ENCODE assay signal across 8 cellular contexts in the genomic region with DNA sequence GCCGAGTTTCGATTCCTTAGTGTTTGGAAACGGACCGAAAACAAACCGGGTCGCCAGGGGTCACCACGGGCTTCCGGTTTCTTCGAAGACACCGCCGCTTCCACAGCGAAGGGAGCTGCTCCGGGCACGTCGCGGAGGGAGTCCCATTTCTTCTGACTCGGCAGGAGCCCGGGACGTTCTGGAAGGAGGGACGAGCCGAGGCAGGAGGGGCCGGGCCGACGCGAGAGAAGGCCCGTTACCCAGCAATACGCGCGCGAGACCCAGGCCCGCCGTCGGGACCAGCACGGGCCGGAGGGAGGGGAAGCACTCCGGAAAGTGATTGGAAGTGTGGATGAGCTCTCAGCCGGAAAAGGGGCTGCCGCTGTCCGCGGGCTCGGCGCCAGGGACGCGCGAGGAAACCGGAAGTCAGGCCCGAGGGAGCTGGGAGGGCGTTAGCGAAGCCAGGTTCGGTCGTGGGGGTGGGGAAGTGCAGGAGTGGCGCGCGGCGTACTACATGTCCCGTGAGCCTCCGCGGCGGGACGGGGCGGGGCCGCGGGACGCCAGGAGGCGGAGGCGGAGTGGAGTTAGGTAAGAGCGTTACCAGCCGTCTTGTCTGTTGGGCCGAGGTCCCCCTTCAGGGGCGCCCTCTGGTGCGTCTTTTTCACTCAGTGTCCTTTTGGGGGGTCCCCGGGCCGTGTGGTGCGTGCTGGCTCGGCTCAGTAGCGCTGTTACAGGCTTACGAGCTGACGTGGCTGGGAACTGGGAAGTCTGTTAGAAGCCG. TPM values are rescaled to one million over a fixed set of nuclear protein-coding genes. Genes with fewer than 3 reads are reported as not detected.
DNase-seq lines count a peak whose midpoint lies in the region; TF ChIP-seq lines count a peak whose summit lies in the region.

A gene with protein sequence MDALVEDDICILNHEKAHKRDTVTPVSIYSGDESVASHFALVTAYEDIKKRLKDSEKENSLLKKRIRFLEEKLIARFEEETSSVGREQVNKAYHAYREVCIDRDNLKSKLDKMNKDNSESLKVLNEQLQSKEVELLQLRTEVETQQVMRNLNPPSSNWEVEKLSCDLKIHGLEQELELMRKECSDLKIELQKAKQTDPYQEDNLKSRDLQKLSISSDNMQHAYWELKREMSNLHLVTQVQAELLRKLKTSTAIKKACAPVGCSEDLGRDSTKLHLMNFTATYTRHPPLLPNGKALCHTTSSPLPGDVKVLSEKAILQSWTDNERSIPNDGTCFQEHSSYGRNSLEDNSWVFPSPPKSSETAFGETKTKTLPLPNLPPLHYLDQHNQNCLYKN (minus strand): TSS at position 188 of the 760 bp plus-strand sequence. CDS start 8,207 bp downstream, outside the sequence.
A gene with protein sequence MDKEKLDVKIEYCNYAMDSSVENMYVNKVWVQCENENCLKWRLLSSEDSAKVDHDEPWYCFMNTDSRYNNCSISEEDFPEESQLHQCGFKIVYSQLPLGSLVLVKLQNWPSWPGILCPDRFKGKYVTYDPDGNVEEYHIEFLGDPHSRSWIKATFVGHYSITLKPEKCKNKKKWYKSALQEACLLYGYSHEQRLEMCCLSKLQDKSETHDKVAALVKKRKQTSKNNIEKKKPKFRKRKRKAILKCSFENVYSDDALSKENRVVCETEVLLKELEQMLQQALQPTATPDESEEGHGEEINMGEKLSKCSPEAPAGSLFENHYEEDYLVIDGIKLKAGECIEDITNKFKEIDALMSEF (plus strand): TSS at position 85 of the 760 bp plus-strand sequence. CDS start 64,348 bp downstream, outside the sequence.

- H3K4me2 ChIP-seq in MM.1S (ENCODE audit: low read depth, low read length) (peak within 1 kb of the TSS; percentile 82), neuronal stem cell (ENCODE audit: insufficient read depth, low read length, poor library complexity, severe bottlenecking) (peak within 1 kb of the TSS; percentile 71)

- no CpG with 5 or more reads among the region's 79 CpGs for WGBS in neuronal stem cell (ENCODE audit: extremely low coverage in 2 of 2, insufficient read length in 2 of 2, insufficient replicate concordance in 1 of 2), 2 donors

- H4K91ac ChIP-seq in neuronal stem cell (ENCODE audit: low read depth, low read length, poor library complexity): no peak within 1 kb of the TSS

- peak within 1 kb of the TSS; percentile 99 for H3K9ac ChIP-seq in MM.1S (ENCODE audit: low read length)
- H3K9ac ChIP-seq in neuronal stem cell (ENCODE audit: low read depth, low read length, poor library complexity): peak within 1 kb of the TSS; percentile 93

- H3K27ac ChIP-seq in MM.1S (ENCODE audit: low read length): peak within 1 kb of the TSS; percentile 94
- peak within 1 kb of the TSS; percentile 96 for H3K27ac ChIP-seq in neuronal stem cell (replicated peaks; ENCODE audit: low read length)
- peak within 1 kb of the TSS; percentile 95 for H3K27ac ChIP-seq in substantia nigra (ENCODE audit: low read depth, low read length, poor library complexity, severe bottlenecking)

- peaks cover 47% of the 10 kb centered on the region for H3K79me2 ChIP-seq in MM.1S (ENCODE audit: low read length)

- H4K8ac ChIP-seq in neuronal stem cell (ENCODE audit: low read depth, low read length): peak within 1 kb of the TSS; percentile 82

- H3K79me1 ChIP-seq in neuronal stem cell (ENCODE audit: low read depth, low read length): peaks cover 2% of the 10 kb centered on the region

- H3K18ac ChIP-seq in neuronal stem cell (ENCODE audit: low read length): peak within 1 kb of the TSS; percentile 99

- peaks cover 18% of the 10 kb centered on the region for H3K4me1 ChIP-seq in MM.1S (ENCODE audit: low read length)
- peaks cover 0 to 7% of the 10 kb centered on the region in 2 donors for H3K4me1 ChIP-seq in neuronal stem cell (ENCODE audit: control insufficient read depth in 2 of 2, insufficient read depth in 1 of 2, low read depth in 1 of 2, low read length in 2 of 2)

- H2AFZ ChIP-seq in MM.1S (ENCODE audit: low read length) (peak within 1 kb of the TSS; percentile 97), neuronal stem cell (ENCODE audit: low read length) (peak within 1 kb of the TSS; percentile 99)

- H3K4ac ChIP-seq in neuronal stem cell (ENCODE audit: low read length): peak within 1 kb of the TSS; percentile 89

- H3F3A ChIP-seq in MM.1S (ENCODE audit: insufficient read depth, low read length): no peaks in the 10 kb centered on the region

- H2AK5ac ChIP-seq in neuronal stem cell (ENCODE audit: low read depth, low read length): no peak within 1 kb of the TSS

- peak within 1 kb of the TSS; percentile 89 for H3K14ac ChIP-seq in neuronal stem cell (ENCODE audit: low read length)

- H4K20me1 ChIP-seq in MM.1S (ENCODE audit: insufficient read depth, low read length): no peaks in the 10 kb centered on the region

- H3K9me3 ChIP-seq in MM.1S (replicated peaks; ENCODE audit: insufficient read depth, low read length) (no peaks in the 10 kb centered on the region), neuronal stem cell (replicated peaks in 1 of 2; ENCODE audit: control insufficient read depth in 2 of 2, insufficient read depth in 1 of 2, low read depth in 1 of 2, low read length in 2 of 2) (peaks cover 0 to 6% of the 10 kb centered on the region in 2 donors)

- H3K9me2 ChIP-seq in MM.1S (replicated peaks; ENCODE audit: insufficient read depth, low read length): no peaks in the 10 kb centered on the region

- TF ChIP-seq CTCF in MM.1S (IDR thresholded peaks at IDR 0.05; ENCODE audit: low read length): no peak; the same call in 1 of the 2 replicates

- DNase-seq in GF-D8 (lab: John Stamatoyannopoulos, UW) (peak; percentile 82), HCEC 1CT (peak; percentile 96), MM.1S (peak; percentile 95), SIG-M5 (lab: John Stamatoyannopoulos, UW) (peak; percentile 97), foreskin melanocyte (peak; percentile 93), neuronal stem cell (ENCODE audit: low spot score) (peak; percentile 90), substantia nigra (lab: John Stamatoyannopoulos, UW) (peak; percentile 60 to 97 (median 88))
- DNase-seq in activated naive CD4-positive, alpha-beta T cell (lab: John Stamatoyannopoulos, UW): peak; percentile 70 to 90 (median 76)

- H3K23ac ChIP-seq in neuronal stem cell (ENCODE audit: low read depth, low read length, poor library complexity): peak within 1 kb of the TSS; percentile 91

- H3K36me3 ChIP-seq in MM.1S (replicated peaks; ENCODE audit: insufficient read depth, low read length) (no peaks in the 10 kb centered on the region), neuronal stem cell (replicated peaks in 1 of 2; ENCODE audit: control insufficient read depth in 2 of 2, insufficient read depth in 2 of 2, low read length in 2 of 2) (no peaks in the 10 kb centered on the region)

- H3K27me3 ChIP-seq in MM.1S (replicated peaks; ENCODE audit: insufficient read depth, low read length) (no peaks in the 10 kb centered on the region), neuronal stem cell (ENCODE audit: control insufficient read depth in 3 of 3, insufficient read depth in 3 of 3, low read depth in 1 of 3, low read length in 3 of 3) (no peaks in the 10 kb centered on the region)

- peak within 1 kb of the TSS; percentile 92 for H2BK12ac ChIP-seq in neuronal stem cell (ENCODE audit: low read length)

- H2BK120ac ChIP-seq in neuronal stem cell (ENCODE audit: low read depth, low read length): no peak within 1 kb of the TSS

- H2BK5ac ChIP-seq in neuronal stem cell (ENCODE audit: low read length): peak within 1 kb of the TSS; percentile 69

- no peak within 1 kb of the TSS for H2BK15ac ChIP-seq in neuronal stem cell (ENCODE audit: low read length)

- H3K4me3 ChIP-seq in MM.1S (ENCODE audit: low read length) (peak within 1 kb of the TSS; percentile 95), neuronal stem cell (ENCODE audit: low read length in 2 of 2) (peak within 1 kb of the TSS; percentile 83 to 96)

RNA-seq across cellular contexts. Expression of the first gene that starts in this region (rescaled TPM):
- 45.1 TPM for polyA plus RNA-seq in neuronal stem cell (2013, experiment 1 of 2)
- 42.1 TPM for polyA plus RNA-seq in neuronal stem cell (2013, experiment 2 of 2)

RNA-seq across cellular contexts. Expression of the second gene that starts in this region (rescaled TPM):
- 1.0 TPM for polyA plus RNA-seq in neuronal stem cell (2013, experiment 1 of 2)
- 0.93 TPM for polyA plus RNA-seq in neuronal stem cell (2013, experiment 2 of 2)

Comparison
In these comparisons a context has a peak if more than half of its experiments do, and no peak if none do; other contexts are left out.
1. Peak in every context shown above with its lines: DNase-seq, H3K4me3 ChIP-seq and H3K27ac ChIP-seq.